Comparison of ENCODE assay signal across 8 cellular contexts in the genomic region with DNA sequence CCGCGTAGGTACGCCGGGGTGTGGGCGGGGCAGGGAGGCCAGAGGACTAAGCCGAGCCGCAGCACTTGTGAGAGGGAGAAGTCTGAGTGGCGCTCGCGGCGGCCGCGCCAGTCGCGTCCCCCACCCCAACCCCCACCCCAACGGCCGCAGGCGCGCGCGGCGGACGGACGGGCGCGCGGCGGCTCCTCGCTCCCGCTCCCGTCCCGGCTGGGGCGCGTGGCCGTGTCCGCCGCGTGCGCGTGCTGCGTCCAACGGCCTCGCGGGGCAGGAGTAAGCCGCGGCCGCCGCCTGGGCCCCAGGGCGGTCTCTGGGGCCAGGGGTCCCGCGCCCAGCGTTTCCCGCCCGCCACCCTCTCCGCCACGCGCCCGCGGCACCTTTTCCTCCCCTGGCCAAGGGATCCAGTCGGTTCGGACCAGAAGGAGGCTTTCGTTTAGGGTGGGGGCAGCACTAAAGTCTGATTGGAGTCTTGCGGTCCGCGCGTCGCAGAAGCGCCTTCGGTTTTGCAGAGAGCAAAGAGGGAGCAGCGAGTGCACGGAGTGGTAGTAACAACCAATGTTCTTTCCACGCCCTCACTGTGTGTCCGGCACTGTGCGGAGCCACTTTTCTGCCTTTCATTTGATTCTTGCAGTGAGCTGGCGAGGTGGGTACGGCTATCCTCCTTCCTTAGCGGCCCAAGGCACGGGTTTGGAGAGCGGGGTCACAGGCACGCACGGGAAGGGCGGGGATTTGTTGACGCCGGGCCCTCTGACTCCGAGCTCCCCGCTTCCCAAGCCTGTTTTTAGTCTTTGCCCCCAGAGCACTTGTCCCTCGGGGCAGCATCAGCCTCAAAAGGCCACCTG. TPM values are rescaled to one million over a fixed set of nuclear protein-coding genes. Genes with fewer than 3 reads are reported as not detected.
DNase-seq lines count a peak whose midpoint lies in the region; ATAC-seq and TF ChIP-seq lines count a peak whose summit lies in the region.

No MANE protein-coding gene starts in this region.

- DNase-seq in COLO668 (lab: John Stamatoyannopoulos, UW; ENCODE audit: unreplicated experiment), result peak; percentile 85
- peak; percentile 39 for DNase-seq in H7
- peak; percentile 59 to 75 for DNase-seq in SJSA1 (ENCODE audit: low read depth in 1 of 2, low spot score in 2 of 2)
- DNase-seq in astrocyte of the spinal cord (ENCODE audit: low read depth, low spot score), result peak; percentile 24

- H3K36me3 ChIP-seq in H7 (replicated peaks; ENCODE audit: control insufficient read depth, insufficient read depth, low read length) (no peaks in the 10 kb centered on the region), SJSA1 (peaks cover 38% of the 10 kb centered on the region), skeletal muscle satellite cell (ENCODE audit: insufficient read depth, low read length) (peaks cover 5% of the 10 kb centered on the region)

- H3K4me2 ChIP-seq in skeletal muscle satellite cell (ENCODE audit: low read length), result peak overlapping the region; percentile 90

- H3K27ac ChIP-seq in SJSA1, result peak overlapping the region; percentile 72

- no peak for TF ChIP-seq CTCF in astrocyte of the spinal cord (IDR thresholded peaks at IDR 0.05; ENCODE audit: low read depth, low read length)

- H3K27me3 ChIP-seq in H7 (ENCODE audit: control insufficient read depth, insufficient read depth, low read length), result no peaks in the 10 kb centered on the region
- H3K27me3 ChIP-seq in SJSA1 (replicated peaks), result no peaks in the 10 kb centered on the region
- H3K27me3 ChIP-seq in skeletal muscle satellite cell (ENCODE audit: control insufficient read depth, insufficient read depth, low read length), result no peaks in the 10 kb centered on the region

- H3K9ac ChIP-seq in skeletal muscle satellite cell (ENCODE audit: low read depth, low read length), result peak overlapping the region; percentile 92

- H3K4me1 ChIP-seq in SJSA1 (replicated peaks), result peaks cover 29% of the 10 kb centered on the region
- peaks cover 36% of the 10 kb centered on the region for H3K4me1 ChIP-seq in skeletal muscle satellite cell (ENCODE audit: control insufficient read depth, insufficient read depth, low read length)

- H3K4me3 ChIP-seq in H7 (ENCODE audit: insufficient read depth, low read depth, low read length) (peak overlapping the region; percentile 98), SJSA1 (peak overlapping the region; percentile 57), astrocyte of the spinal cord (ENCODE audit: low read depth, low read length) (peak overlapping the region; percentile 72), iPS-18c (ENCODE audit: insufficient read depth, low read depth, low read length) (peak overlapping the region; percentile 99), skeletal muscle satellite cell (ENCODE audit: low read length) (peak overlapping the region; percentile 93)

- in situ Hi-C loops in astrocyte of the spinal cord (cut with HindIII; ENCODE audit: low sequenced_read_pairs), result no loop called here

- H3K9me3 ChIP-seq in SJSA1 (replicated peaks) (no peaks in the 10 kb centered on the region), iPS-18c (ENCODE audit: control insufficient read depth, insufficient read depth, low read length) (no peaks in the 10 kb centered on the region), skeletal muscle satellite cell (replicated peaks; ENCODE audit: low read length) (no peaks in the 10 kb centered on the region)

- ATAC-seq in HG02642 (IDR thresholded peaks at IDR 0.05; ENCODE audit: poor library complexity, unreplicated experiment) (no peak), HG03457 (IDR thresholded peaks at IDR 0.05; ENCODE audit: unreplicated experiment) (no peak)

RNA-seq across cellular contexts. Expression of a gene that starts 0.5 kb away (rescaled TPM):
- total RNA-seq in H7 (2014; rRNA removed; shearing (Covaris generic)), result 170 and 204 TPM in 2 replicates
- 240 and 259 TPM in 2 replicates for total RNA-seq in SJSA1 (2014; rRNA removed; shearing (Covaris generic))
- 161 and 166 TPM in 2 replicates for total RNA-seq in skeletal muscle satellite cell (2012; rRNA removed)

RNA-seq across cellular contexts. Expression of a gene that starts 13.8 kb away (rescaled TPM):
- 38.9 and 50.9 TPM in 2 replicates for total RNA-seq in H7 (2014; rRNA removed; shearing (Covaris generic))
- 101 and 124 TPM in 2 replicates for total RNA-seq in SJSA1 (2014; rRNA removed; shearing (Covaris generic))
- 81.4 and 100 TPM in 2 replicates for total RNA-seq in skeletal muscle satellite cell (2012; rRNA removed)

Comparison
In these comparisons a context has a peak if more than half of its experiments do, and no peak if none do; other contexts are left out.
1. DNase-seq: peak in every context shown above with its lines; median percentile 85 in COLO668; 67 in SJSA1; 39 in H7; 24 in astrocyte of the spinal cord.